8 cellular contexts compared by ENCODE assay signal in genomic region chr11:72924568-72925190, GRCh38.
DNase-seq lines count a peak whose midpoint lies in the region; ATAC-seq and TF ChIP-seq lines count a peak whose summit lies in the region.

No MANE protein-coding gene starts in this region.

- H3K36me3 Mint-ChIP-seq in activated naive CD8-positive, alpha-beta T cell treated with anti-CD3 and anti-CD28 coated beads for 36 hours, result peaks cover 3% of the 10 kb centered on the region

- TF ChIP-seq CTCF in GM12865 (IDR thresholded peaks at IDR 0.05; ENCODE audit: insufficient read depth, low read depth, low read length, missing control alignments), result peak; percentile 46

- peak; percentile 47 for DNase-seq in GM12865 (ENCODE audit: low read depth)
- peak; percentile 5 for DNase-seq in NCI-H774 (lab: John Stamatoyannopoulos, UW)
- peak; percentile 50 for DNase-seq in fibroblast of gingiva (ENCODE audit: low read depth)
- no peak for DNase-seq in sciatic nerve (ENCODE audit: low spot score)
- DNase-seq in GM19240 (ENCODE audit: insufficient read length, low spot score), result no peak
- no peak for DNase-seq in activated CD8-positive, alpha-beta memory T cell treated with anti-CD3 and anti-CD28 coated beads, Interleukin-2, amount 50 U/mL, for 4 hours
- DNase-seq in activated naive CD8-positive, alpha-beta T cell treated with anti-CD3 and anti-CD28 coated beads for 36 hours, result no peak
- DNase-seq in activated naive CD4-positive, alpha-beta T cell treated with anti-CD3 and anti-CD28 coated beads, Interleukin-2, amount 50 U/mL, for 16 hours, result no peak

- no peak overlapping the region for H3K27ac Mint-ChIP-seq in activated naive CD8-positive, alpha-beta T cell treated with anti-CD3 and anti-CD28 coated beads for 36 hours

- no peak overlapping the region for H3K4me3 ChIP-seq in GM12865 (ENCODE audit: low read depth, low read length)

- ATAC-seq in sciatic nerve, result peak; percentile 74

- intact Hi-C loops in sciatic nerve (cut with DNase I), result no loop called here

- peaks cover 2% of the 10 kb centered on the region for H3K4me1 Mint-ChIP-seq in activated naive CD8-positive, alpha-beta T cell treated with anti-CD3 and anti-CD28 coated beads for 36 hours

- H3K27me3 Mint-ChIP-seq in activated naive CD8-positive, alpha-beta T cell treated with anti-CD3 and anti-CD28 coated beads for 36 hours, result no peaks in the 10 kb centered on the region

- H3K4me3 Mint-ChIP-seq in activated naive CD8-positive, alpha-beta T cell treated with anti-CD3 and anti-CD28 coated beads for 36 hours, result no peak overlapping the region

- H3K9me3 Mint-ChIP-seq in activated naive CD8-positive, alpha-beta T cell treated with anti-CD3 and anti-CD28 coated beads for 36 hours, result no peaks in the 10 kb centered on the region

Comparison
In these comparisons a context has a peak if more than half of its experiments do, and no peak if none do; other contexts are left out.
1. DNase-seq: peak in GM12865 (single experiment), NCI-H774 (single experiment) and fibroblast of gingiva (single experiment); none in sciatic nerve (single experiment), GM19240 (single experiment), activated CD8-positive, alpha-beta memory T cell treated with anti-CD3 and anti-CD28 coated beads, Interleukin-2, amount 50 U/mL, for 4 hours (single experiment), activated naive CD8-positive, alpha-beta T cell treated with anti-CD3 and anti-CD28 coated beads for 36 hours (single experiment) and activated naive CD4-positive, alpha-beta T cell treated with anti-CD3 and anti-CD28 coated beads, Interleukin-2, amount 50 U/mL, for 16 hours (single experiment).